Comparison of ENCODE assay signal across 8 cellular contexts in genomic region chr4:121823505-121824170, GRCh38. TPM values are rescaled to one million over a fixed set of nuclear protein-coding genes. Genes with fewer than 3 reads are reported as not detected.
A peak's percentile ranks its signal among the peaks of the same experiment; 100 is the strongest.
DNase-seq lines count a peak whose midpoint lies in the region; ATAC-seq, FAIRE-seq and TF ChIP-seq lines count a peak whose summit lies in the region.

Gene CCNA2, minus strand, starts transcription at chr4:121823883. Its CDS starts 255 bp downstream, at chr4:121823628.

- intact Hi-C loops in heart right ventricle (cut with DNase I) (no loop called here), posterior cingulate gyrus (cut with DNase I) (no loop called here), upper lobe of right lung (cut with DNase I) (no loop called here)

- ATAC-seq in HG02852 (IDR thresholded peaks at IDR 0.05; ENCODE audit: unreplicated experiment) = peak; percentile 92
- peak; percentile 100 for ATAC-seq in heart right ventricle
- ATAC-seq in upper lobe of right lung = peak; percentile 100

- peak within 1 kb of the TSS in 9 of 10 donors; percentile 52 to 89 (median 73) for H3K27ac ChIP-seq in heart right ventricle
- peak within 1 kb of the TSS; percentile 72 for H3K27ac ChIP-seq in upper lobe of right lung

- WGBS in heart right ventricle, 2 donors = 0 to 1% methylated on average over 63 of the region's 63 CpGs

- H3K9me3 ChIP-seq in heart right ventricle (no peaks in the 10 kb centered on the region), upper lobe of right lung (no peaks in the 10 kb centered on the region)

- H3K27me3 ChIP-seq in heart right ventricle (no peaks in the 10 kb centered on the region), upper lobe of right lung (no peaks in the 10 kb centered on the region)

- peak; percentile 96 for FAIRE-seq in GM12892 (lab: Jason Lieb, UNC)

- H3K36me3 ChIP-seq in heart right ventricle = peaks cover 0 to 44% (median 8%) of the 10 kb centered on the region in 9 donors
- peaks cover 15% of the 10 kb centered on the region for H3K36me3 ChIP-seq in upper lobe of right lung

- peak; percentile 79 for TF ChIP-seq POLR2A in GM12892 (IDR thresholded peaks at IDR 0.05; ENCODE audit: low read depth, low read length)

- H3K4me3 ChIP-seq in heart right ventricle (peak within 1 kb of the TSS; percentile 39 to 81 (median 62)), upper lobe of right lung (peak within 1 kb of the TSS; percentile 67)

- TF ChIP-seq CTCF in heart right ventricle (IDR thresholded peaks at IDR 0.05) (peak in 5 of 9 donors; percentile 8 to 28 (median 19)), upper lobe of right lung (IDR thresholded peaks at IDR 0.05) (no peak)

- DNase-seq in GM12892 (ENCODE audit: insufficient read length) (peak; percentile 75), NCI-H146 (lab: John Stamatoyannopoulos, UW) (peak; percentile 94), T-helper 1 cell (peak; percentile 89 to 98 (median 94)), amniotic epithelial cell (ENCODE audit: low read depth) (peak; percentile 94), heart right ventricle (peak; percentile 93 to 98), posterior cingulate gyrus (peak; percentile 90 to 99 (median 96)), upper lobe of right lung (peak; percentile 96)

- H3K4me1 ChIP-seq in heart right ventricle (peaks cover 0 to 30% (median 10%) of the 10 kb centered on the region in 9 donors), upper lobe of right lung (peaks cover 6% of the 10 kb centered on the region)

RNA-seq across cellular contexts. Expression of gene CCNA2, which starts in this region (rescaled TPM):
- polyA plus RNA-seq in GM12892 (2012; ENCODE audit: missing spikeins) = 35.5 TPM
- total RNA-seq in heart right ventricle (1 to 10 TPM in 2 of 10 donors, under 1 TPM in 6, not detected in 2; 0.07 to 5.8 (median 0.45) TPM), upper lobe of right lung (1.2 TPM)
- polyA plus RNA-seq in heart right ventricle = 1 to 10 TPM in 1 of 2 donors, under 1 TPM in 1; 0.42 to 1.2 TPM

Comparison
In these comparisons a context has a peak if more than half of its experiments do, and no peak if none do; other contexts are left out.
1. Peak in every context shown above with its lines: DNase-seq, ATAC-seq, H3K4me3 ChIP-seq and H3K27ac ChIP-seq.